ENCODE assay signal across 1 cellular context in the genomic region with DNA sequence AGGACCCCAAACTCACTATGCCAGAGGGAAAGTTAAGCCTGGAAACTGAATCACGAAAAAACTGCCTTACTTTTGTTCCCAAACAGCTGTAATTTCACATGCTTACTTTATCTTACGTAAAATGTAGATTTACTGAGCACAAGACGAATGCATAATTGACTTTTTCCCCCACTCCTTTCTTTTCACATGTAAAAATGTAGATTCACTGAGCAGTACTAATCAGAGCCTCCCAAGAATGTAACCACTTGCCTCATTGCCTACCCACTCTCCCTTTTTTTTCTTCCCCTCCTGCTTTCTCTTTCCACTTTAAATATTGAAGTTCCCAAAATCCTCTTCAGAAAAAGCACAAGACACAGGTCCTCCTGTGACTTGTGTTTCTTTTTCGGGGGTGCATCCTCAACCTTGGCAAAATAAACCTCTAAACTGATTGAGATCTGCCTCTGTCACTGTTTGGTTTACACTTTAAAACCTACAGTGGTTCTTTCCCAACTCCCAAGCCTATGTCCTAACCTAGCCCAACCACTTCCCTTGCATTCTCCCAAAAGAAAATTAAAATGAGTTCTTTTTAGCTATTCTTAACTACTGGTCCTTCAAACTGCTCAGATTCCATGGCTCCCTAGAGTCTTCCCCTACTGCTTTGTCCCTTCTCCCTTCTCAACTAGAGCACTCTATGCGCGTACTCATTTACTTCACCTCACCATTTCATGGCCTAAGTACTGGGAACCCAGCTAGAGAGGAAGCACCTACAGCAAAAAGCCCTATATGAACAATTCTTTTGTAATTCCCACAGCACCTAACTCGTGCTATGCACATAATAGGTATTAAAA.
TF ChIP-seq lines count a peak whose summit lies in the region.

No MANE protein-coding gene starts in this region.

TF ChIP-seq in GM23338, 12 proteins besides CTCF, POLR2A, EP300 and RAD21 (continued from another document):
- TF ChIP-seq ETS1 (IDR thresholded peaks at IDR 0.05) = no peak
- TF ChIP-seq JUNB (IDR thresholded peaks at IDR 0.05; ENCODE audit: unreplicated experiment) = no peak
